ENCODE assay signal across 32 cellular contexts in genomic region chr2:174929786-174930185, GRCh38.
"Had no signal": no experiment of that assay in that cellular context is flagged by ENCODE, and none has a peak within 500 bp of the region (broad histone marks: within the 10 kb centered on the region; RNA-seq: fewer than 3 reads in every experiment).

No MANE protein-coding gene starts in this region.

- H3K36me3 Mint-ChIP-seq: activated naive CD8-positive, alpha-beta T cell treated with anti-CD3 and anti-CD28 coated beads for 36 hours; natural killer cell treated with Interleukin-12 subunit alpha and Interleukin-12 subunit beta and Interleukin-15 and Interleukin-18, amount 100 ng/mL, for 72 hours; stimulated activated naive B cell treated with anti-CD40 and anti-IgM and Interleukin-4, amounts not matched to agents 10 μg/mL and 1 μg/mL and 100 μg/mL, for 72 hours had no signal

- H3K4me1 ChIP-seq: adrenal gland, body of pancreas, gastroesophageal sphincter, left lung, lower lobe of right lung, psoas muscle, right atrium auricular region, stomach, thyroid gland, upper lobe of right lung had no signal

- H3K4me3 Mint-ChIP-seq: activated naive CD4-positive, alpha-beta T cell treated with anti-CD3 and anti-CD28 coated beads for 36 hours; activated naive CD8-positive, alpha-beta T cell treated with anti-CD3 and anti-CD28 coated beads for 36 hours; immature natural killer cell; natural killer cell treated with Interleukin-12 subunit alpha and Interleukin-12 subunit beta and Interleukin-15 and Interleukin-18, amount 100 ng/mL, for 72 hours; stimulated activated naive B cell treated with anti-CD40 and anti-IgM and Interleukin-4, amounts not matched to agents 10 μg/mL and 1 μg/mL and 100 μg/mL, for 72 hours had no signal

- H3K27ac Mint-ChIP-seq: activated naive CD4-positive, alpha-beta T cell treated with anti-CD3 and anti-CD28 coated beads for 36 hours; activated naive CD8-positive, alpha-beta T cell treated with anti-CD3 and anti-CD28 coated beads for 36 hours; immature natural killer cell; natural killer cell treated with Interleukin-12 subunit alpha and Interleukin-12 subunit beta and Interleukin-15 and Interleukin-18, amount 100 ng/mL, for 72 hours; stimulated activated naive B cell treated with anti-CD40 and anti-IgM and Interleukin-4, amounts not matched to agents 10 μg/mL and 1 μg/mL and 100 μg/mL, for 72 hours had no signal

- H3K27me3 Mint-ChIP-seq: activated naive CD8-positive, alpha-beta T cell treated with anti-CD3 and anti-CD28 coated beads for 36 hours had no signal

- H3K4me3 ChIP-seq: adrenal gland, body of pancreas, coronary artery, dorsolateral prefrontal cortex, gastroesophageal sphincter, left lung, lower lobe of right lung, mucosa of descending colon, psoas muscle, right atrium auricular region, smooth muscle cell, stomach, thyroid gland, upper lobe of right lung had no signal

- DNase-seq: activated CD4-positive, alpha-beta T cell treated with anti-CD3 and anti-CD28 coated beads for 48 hours; activated CD4-positive, alpha-beta T cell treated with anti-CD3 and anti-CD28 coated beads, Interleukin-2, amount 50 U/mL, for 48 hours; activated CD8-positive, alpha-beta memory T cell treated with anti-CD3 and anti-CD28 coated beads for 24 hours; activated effector memory CD4-positive, alpha-beta T cell treated with Interleukin-2 at 50 U/mL for 16 hours; activated naive CD4-positive, alpha-beta T cell treated with anti-CD3 and anti-CD28 coated beads for 36 hours; activated naive CD8-positive, alpha-beta T cell treated with anti-CD3 and anti-CD28 coated beads for 36 hours; adrenal gland; aorta; body of pancreas; cerebellar nuclear complex; dorsolateral prefrontal cortex; effector memory CD4-positive, alpha-beta T cell; head of caudate nucleus; hypothalamus; immature natural killer cell; kidney; left lung; lower lobe of right lung; mucosa of descending colon; psoas muscle; stimulated activated CD4-positive, alpha-beta T cell treated with anti-CD3 and anti-CD28 coated beads, Interleukin-1b, Interleukin-23, amount 100 ng/mL, for 48 hours; stimulated activated naive B cell treated with anti-CD40 and anti-IgM and Interleukin-4, amounts not matched to agents 10 μg/mL and 1 μg/mL and 100 μg/mL, for 72 hours; stomach; thyroid gland; upper lobe of right lung had no signal

- H3K36me3 ChIP-seq: adrenal gland, left lung, lower lobe of right lung, neutrophil, right atrium auricular region, stomach, thyroid gland, upper lobe of right lung had no signal

- H3K27ac ChIP-seq: adrenal gland, body of pancreas, coronary artery, dorsolateral prefrontal cortex, gastroesophageal sphincter, left lung, lower lobe of right lung, neutrophil, psoas muscle, right atrium auricular region, stomach, thyroid gland, upper lobe of right lung had no signal

- H3K9me3 Mint-ChIP-seq: activated naive CD4-positive, alpha-beta T cell treated with anti-CD3 and anti-CD28 coated beads for 36 hours; activated naive CD8-positive, alpha-beta T cell treated with anti-CD3 and anti-CD28 coated beads for 36 hours; immature natural killer cell; natural killer cell treated with Interleukin-12 subunit alpha and Interleukin-12 subunit beta and Interleukin-15 and Interleukin-18, amount 100 ng/mL, for 72 hours; stimulated activated naive B cell treated with anti-CD40 and anti-IgM and Interleukin-4, amounts not matched to agents 10 μg/mL and 1 μg/mL and 100 μg/mL, for 72 hours had no signal

- ATAC-seq: activated CD4-positive, CD25-positive, alpha-beta regulatory T cell treated with anti-CD3 and anti-CD28 coated beads, Interleukin-2, amount 50 U/mL, for 24 hours; body of pancreas; gastroesophageal sphincter; left lung; lower lobe of right lung; mucosa of descending colon; natural killer cell treated with Interleukin-12 subunit alpha and Interleukin-12 subunit beta and Interleukin-15 and Interleukin-18, amount 100 ng/mL, for 72 hours; psoas muscle; stimulated activated naive B cell treated with anti-CD40 and anti-IgM and Interleukin-4, amounts not matched to agents 10 μg/mL and 1 μg/mL and 100 μg/mL, for 72 hours; upper lobe of right lung had no signal

- H3K9me3 ChIP-seq: adrenal gland, body of pancreas, gastroesophageal sphincter, lower lobe of right lung, mucosa of descending colon, neutrophil, psoas muscle, right atrium auricular region, thyroid gland, upper lobe of right lung had no signal

- H3K4me1 Mint-ChIP-seq: activated naive CD8-positive, alpha-beta T cell treated with anti-CD3 and anti-CD28 coated beads for 36 hours; immature natural killer cell; stimulated activated naive B cell treated with anti-CD40 and anti-IgM and Interleukin-4, amounts not matched to agents 10 μg/mL and 1 μg/mL and 100 μg/mL, for 72 hours had no signal

- H3K27me3 ChIP-seq: adrenal gland, body of pancreas, dorsolateral prefrontal cortex, gastroesophageal sphincter, left lung, neutrophil, right atrium auricular region, stomach, thyroid gland, upper lobe of right lung had no signal
